8 cellular contexts compared by ENCODE assay signal in the genomic region with DNA sequence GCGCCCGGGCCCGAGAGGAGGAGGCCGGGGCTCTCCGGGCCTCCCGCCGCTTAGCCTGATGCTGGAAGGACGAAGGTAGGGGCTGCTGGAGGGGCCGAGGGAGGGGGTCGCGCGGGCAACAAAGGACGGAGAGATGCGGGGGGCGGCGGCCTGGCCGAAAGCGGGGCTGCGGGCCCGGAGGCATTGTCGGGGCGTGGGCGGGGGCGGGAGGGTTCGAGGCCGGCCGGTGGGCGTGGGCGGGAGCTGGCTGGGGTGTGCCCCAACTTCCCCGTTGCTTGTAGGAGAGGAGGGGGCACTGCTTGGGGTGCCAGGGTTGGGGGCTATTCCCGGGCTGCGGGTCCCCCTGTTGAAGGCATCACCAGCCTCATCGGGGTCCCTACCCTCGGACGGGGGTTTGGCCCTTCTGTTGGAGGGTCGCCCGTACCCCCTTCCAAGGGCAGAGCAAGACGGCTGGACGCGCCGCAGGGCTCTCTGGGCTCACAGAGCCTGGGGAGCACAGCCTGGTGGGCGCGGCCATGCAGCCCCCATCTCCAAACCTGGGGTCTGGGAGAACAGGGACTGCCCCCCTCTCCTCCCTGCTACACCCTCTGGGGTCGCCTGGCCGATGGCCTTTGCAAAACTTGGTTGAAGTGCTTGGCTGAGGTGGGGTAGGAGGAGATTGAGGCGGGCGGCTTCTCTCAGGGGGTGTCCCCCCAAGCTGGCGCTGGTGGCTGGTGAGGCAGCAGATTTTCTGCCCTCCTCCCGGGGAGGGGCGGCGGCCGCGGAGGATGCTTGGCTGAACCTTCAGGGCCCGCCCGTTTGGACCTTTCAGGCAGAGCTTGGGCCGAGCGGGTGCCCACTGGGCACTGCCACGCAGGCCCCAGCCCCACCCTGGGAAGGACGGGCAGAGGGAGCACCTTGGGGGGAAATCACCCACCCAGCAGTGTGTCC. TPM values are rescaled to one million over a fixed set of nuclear protein-coding genes. Genes with fewer than 3 reads are reported as not detected.
DNase-seq lines count a peak whose midpoint lies in the region; ATAC-seq, FAIRE-seq and TF ChIP-seq lines count a peak whose summit lies in the region.

No MANE protein-coding gene starts in this region.

- no peaks in the 10 kb centered on the region for H3K4me1 ChIP-seq in endocrine pancreas (ENCODE audit: control insufficient read depth, insufficient read depth, low read length)
- peaks cover 79% of the 10 kb centered on the region for H3K4me1 ChIP-seq in mucosa of descending colon (ENCODE audit: low read depth)
- H3K4me1 ChIP-seq in transverse colon: peaks cover 29 to 86% (median 78%) of the 10 kb centered on the region in 4 donors

- no peak overlapping the region for H3K4me3 ChIP-seq in endocrine pancreas (ENCODE audit: control insufficient read depth, insufficient read depth, low read length)
- peak overlapping the region; percentile 75 for H3K4me3 ChIP-seq in mucosa of descending colon
- peak overlapping the region; percentile 58 to 93 (median 78) for H3K4me3 ChIP-seq in transverse colon

- CTCF ChIA-PET in activated B cell treated with CpG ODN at 0.5 μM for 24 hours (lab: Charles Lee): interaction anchor here (0.6 to 1.3 kb wide), 3 partner anchors 35 to 128 kb away, joined by 3 read pairs; partner anchors contain the start of gene RFC2

- H3K27ac Mint-ChIP-seq in activated B cell treated with CpG ODN at 0.5 μM for 24 hours: no peak overlapping the region

- no peak for TF ChIP-seq CTCF in activated B cell treated with CpG ODN at 0.5 μM for 24 hours (IDR thresholded peaks at IDR 0.05)
- no peak for TF ChIP-seq CTCF in mucosa of descending colon (IDR thresholded peaks at IDR 0.05)
- TF ChIP-seq CTCF in transverse colon (IDR thresholded peaks at IDR 0.05): no peak

- H3K27me3 Mint-ChIP-seq in activated B cell treated with CpG ODN at 0.5 μM for 24 hours: no peaks in the 10 kb centered on the region

- peak; percentile 5; the same call in 1 of the 2 replicates for TF ChIP-seq POLR2A in H54 (IDR thresholded peaks at IDR 0.05; ENCODE audit: low read depth, low read length)
- TF ChIP-seq POLR2A in transverse colon (IDR thresholded peaks at IDR 0.05): no peak

- ATAC-seq in activated B cell treated with CpG ODN at 0.5 μM for 24 hours (ENCODE audit: low read depth) (peak; percentile 49), mucosa of descending colon (peak; percentile 3), HG02759 (IDR thresholded peaks at IDR 0.05; ENCODE audit: unreplicated experiment) (no peak)

- no peaks in the 10 kb centered on the region for H3K9me3 Mint-ChIP-seq in activated B cell treated with CpG ODN at 0.5 μM for 24 hours

- WGBS in transverse colon (ENCODE audit: low coverage in 1 of 2), 2 donors: 1% methylated on average over 33 of the region's 59 CpGs; no CpG with 5 or more reads in 1 of the 2 donors

- H3K36me3 Mint-ChIP-seq in activated B cell treated with CpG ODN at 0.5 μM for 24 hours (ENCODE audit: low read depth): peaks cover 1% of the 10 kb centered on the region

- in situ Hi-C loops in transverse colon (cut with MboI; ENCODE audit: low pct_ligation_motif_present in 1 of 4, low pct_unique_long_range_greater_than_20kb in 1 of 4, low sequenced_read_pairs in 3 of 4): no loop called here

- no peak for TF ChIP-seq EP300 in transverse colon (IDR thresholded peaks at IDR 0.05; ENCODE audit: low read depth)

- H3K4me3 Mint-ChIP-seq in activated B cell treated with CpG ODN at 0.5 μM for 24 hours: peak overlapping the region; percentile 82

- no peaks in the 10 kb centered on the region for H3K27me3 ChIP-seq in endocrine pancreas (ENCODE audit: control insufficient read depth, insufficient read depth, low read length)
- no peaks in the 10 kb centered on the region for H3K27me3 ChIP-seq in transverse colon

- POLR2A ChIA-PET in activated B cell treated with CpG ODN at 0.5 μM for 24 hours (lab: Charles Lee): interaction anchor here (0.6 to 10.8 kb wide), 10 partner anchors 12 to 1632 kb away, joined by 3 to 344 read pairs (median 4); partner anchors contain the start of genes EIF4H, LAT2 and RFC2

- no peaks in the 10 kb centered on the region for H3K36me3 ChIP-seq in endocrine pancreas (ENCODE audit: control insufficient read depth, insufficient read depth, low read length)
- no peaks in the 10 kb centered on the region for H3K36me3 ChIP-seq in mucosa of descending colon (ENCODE audit: low read depth)
- no peaks in the 10 kb centered on the region for H3K36me3 ChIP-seq in transverse colon

- peak; percentile 78 for DNase-seq in AG20443 (ENCODE audit: low spot score)
- DNase-seq in H54 (ENCODE audit: insufficient read length, low spot score): peak; percentile 71
- DNase-seq in activated B cell treated with CpG ODN at 0.5 μM for 24 hours: peak; percentile 59
- DNase-seq in mucosa of descending colon: peak; percentile 62 to 80 (median 77)
- peak; percentile 66 for DNase-seq in transverse colon
- DNase-seq in SHP77 treated with DMSO at 0.1 percent for 48 hours (lab: John Stamatoyannopoulos, UW): no peak

- peak overlapping the region; percentile 87 to 94 (median 91) for H3K27ac ChIP-seq in transverse colon

- no peak for FAIRE-seq in H54 (lab: Jason Lieb, UNC)

- peak overlapping the region; percentile 90 for H3K9ac ChIP-seq in endocrine pancreas (ENCODE audit: control insufficient read depth, insufficient read depth, low read length)

- H3K9me3 ChIP-seq in endocrine pancreas (ENCODE audit: control insufficient read depth, low read length) (no peaks in the 10 kb centered on the region), mucosa of descending colon (no peaks in the 10 kb centered on the region), transverse colon (no peaks in the 10 kb centered on the region)

- intact Hi-C loops in activated B cell treated with CpG ODN at 0.5 μM for 24 hours (cut with micrococcal nuclease): loop anchor here (1.0 to 5.0 kb wide), 8 partner anchors 20 to 367 kb away; partner anchors contain the start of genes GTF2I, LAT2, LIMK1 and RFC2
- intact Hi-C loops in mucosa of descending colon (cut with DNase I, micrococcal nuclease): loop anchor here in 1 of 2 donors (10.0 kb wide), 1 partner anchor 95 kb away; no protein-coding TSS in a partner anchor
- intact Hi-C loops in transverse colon (cut with DNase I; ENCODE audit: low total_unique reads): loop anchor here (10.0 kb wide), 1 partner anchor 105 kb away; no protein-coding TSS in a partner anchor

- H3K4me1 Mint-ChIP-seq in activated B cell treated with CpG ODN at 0.5 μM for 24 hours: peaks cover 56% of the 10 kb centered on the region

RNA-seq across cellular contexts. Expression of gene CLIP2, which starts 0.7 kb away (rescaled TPM):
- total RNA-seq in activated B cell treated with CpG ODN at 0.5 μM for 24 hours (60.4 and 61.7 TPM in 2 replicates), mucosa of descending colon (10 to 100 TPM; 57.6 to 77.7 (median 67.1) TPM), transverse colon (100 to 1,000 TPM in 3 of 4 donors, 10 to 100 TPM in 1; 84.5 to 157 (median 111) TPM)

RNA-seq across cellular contexts. Expression of gene RFC2, which starts 35.7 kb away (rescaled TPM):
- total RNA-seq in activated B cell treated with CpG ODN at 0.5 μM for 24 hours (44.0 and 45.8 TPM in 2 replicates), mucosa of descending colon (10 to 100 TPM; 14.8 to 23.7 (median 15.9) TPM), transverse colon (10 to 100 TPM in 2 of 4 donors, 1 to 10 TPM in 2; 6.7 to 17.3 (median 9.3) TPM)
